Comparison of ENCODE assay signal across 23 cellular contexts in the genomic region with DNA sequence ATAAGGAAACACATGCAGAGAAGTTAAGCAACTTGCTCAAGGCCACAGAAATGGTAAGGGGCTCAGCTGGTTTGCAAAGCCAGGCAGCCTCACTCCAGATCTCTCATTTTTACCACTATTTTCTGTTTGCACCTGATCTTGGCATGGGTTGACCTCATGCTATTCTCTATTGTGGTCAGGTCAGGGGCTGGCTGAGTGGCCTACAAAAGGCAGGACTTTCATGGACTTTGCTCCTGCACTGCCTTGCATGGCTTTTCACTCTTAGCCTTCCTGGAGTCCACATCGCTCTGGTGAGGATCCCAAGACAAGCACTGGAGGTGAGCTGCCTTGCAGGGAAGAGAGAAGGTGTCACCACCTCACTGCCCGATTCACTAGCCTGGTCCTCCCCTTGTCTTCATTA. TPM values are rescaled to one million over a fixed set of nuclear protein-coding genes. Genes with fewer than 3 reads are reported as not detected.
"Had no signal": no experiment of that assay in that cellular context is flagged by ENCODE, and none has a peak within 500 bp of the region (broad histone marks: within the 10 kb centered on the region; RNA-seq: fewer than 3 reads in every experiment).

No MANE protein-coding gene starts in this region.

- H3K9me3 ChIP-seq: SJSA1 had no signal

- H3K4me1 ChIP-seq: SJSA1 had no signal

- ATAC-seq: activated T-cell treated with anti-CD3 and anti-CD28 coated beads, Interleukin-2, amount 50 U/mL, for 4 hours; PC-3; WTC11 had no signal

- H3K9me3 Mint-ChIP-seq: activated CD4-positive, alpha-beta T cell treated with anti-CD3 and anti-CD28 coated beads, Interleukin-2, amount 10 ng/mL, durations not matched to agents 24 days and 14 days; activated naive CD4-positive, alpha-beta T cell treated with anti-CD3 and anti-CD28 coated beads, Interleukin-2, amount 10 ng/mL, durations not matched to agents 7 days and 5 days; activated naive CD8-positive, alpha-beta T cell treated with anti-CD3 and anti-CD28 coated beads for 36 hours; activated T-cell treated with anti-CD3 and anti-CD28 coated beads, Interleukin-2, amount 50 U/mL, for 4 hours; T-helper 1 cell treated with Interleukin-12 subunit alpha and Interleukin-12 subunit beta and Interleukin-4 antibody, amounts not matched to agents 30 μg/mL and 1 μg/mL, for 36 hours; WTC11 had no signal

- H3K36me3 Mint-ChIP-seq: activated naive CD4-positive, alpha-beta T cell treated with anti-CD3 and anti-CD28 coated beads, Interleukin-2, amount 10 ng/mL, durations not matched to agents 7 days and 5 days; activated naive CD8-positive, alpha-beta T cell treated with anti-CD3 and anti-CD28 coated beads for 36 hours; WTC11 had no signal

- H3K4me3 ChIP-seq: cardiac muscle cell, SJSA1 had no signal

- H3K36me3 ChIP-seq: brain microvascular endothelial cell, cardiac muscle cell, SJSA1 had no signal

- H3K27ac ChIP-seq: brain microvascular endothelial cell, cardiac muscle cell, SJSA1 had no signal

- H3K27me3 ChIP-seq: brain microvascular endothelial cell, cardiac muscle cell had no signal

- H3K4me3 Mint-ChIP-seq: activated CD4-positive, alpha-beta T cell treated with anti-CD3 and anti-CD28 coated beads, Interleukin-2, amount 10 ng/mL, durations not matched to agents 24 days and 14 days; activated naive CD4-positive, alpha-beta T cell treated with anti-CD3 and anti-CD28 coated beads, Interleukin-2, amount 10 ng/mL, durations not matched to agents 7 days and 5 days; activated naive CD8-positive, alpha-beta T cell treated with anti-CD3 and anti-CD28 coated beads for 36 hours; activated T-cell treated with anti-CD3 and anti-CD28 coated beads, Interleukin-2, amount 50 U/mL, for 4 hours; T-helper 1 cell treated with Interleukin-12 subunit alpha and Interleukin-12 subunit beta and Interleukin-4 antibody, amounts not matched to agents 30 μg/mL and 1 μg/mL, for 36 hours; WTC11 had no signal

- H3K27ac Mint-ChIP-seq: activated CD4-positive, alpha-beta T cell treated with anti-CD3 and anti-CD28 coated beads, Interleukin-2, amount 10 ng/mL, durations not matched to agents 24 days and 14 days; activated naive CD4-positive, alpha-beta T cell treated with anti-CD3 and anti-CD28 coated beads, Interleukin-2, amount 10 ng/mL, durations not matched to agents 7 days and 5 days; activated naive CD8-positive, alpha-beta T cell treated with anti-CD3 and anti-CD28 coated beads for 36 hours; T-helper 1 cell treated with Interleukin-12 subunit alpha and Interleukin-12 subunit beta and Interleukin-4 antibody, amounts not matched to agents 30 μg/mL and 1 μg/mL, for 36 hours; WTC11 had no signal

- DNase-seq: activated CD4-positive, alpha-beta T cell treated with anti-CD3 and anti-CD28 coated beads for 1 hour; activated CD4-positive, alpha-beta T cell treated with anti-CD3 and anti-CD28 coated beads, Interleukin-2, amount 10 ng/mL, durations not matched to agents 24 days and 14 days; activated CD4-positive, alpha-beta T cell treated with anti-CD3 and anti-CD28 coated beads, Interleukin-2, amount 50 U/mL, for 48 hours; activated CD8-positive, alpha-beta memory T cell treated with anti-CD3 and anti-CD28 coated beads for 24 hours; activated gamma-delta T cell treated with Interleukin-2 at 50 U/mL for 16 hours; activated naive CD4-positive, alpha-beta T cell treated with anti-CD3 and anti-CD28 coated beads, Interleukin-2, amount 10 ng/mL, durations not matched to agents 7 days and 5 days; activated naive CD8-positive, alpha-beta T cell treated with anti-CD3 and anti-CD28 coated beads for 36 hours; activated T-cell treated with anti-CD3 and anti-CD28 coated beads, Interleukin-2, amount 50 U/mL, for 4 hours; brain microvascular endothelial cell; MM.1S; NCI-H1105; NCI-H1436; NCI-H187 treated with DMSO at 0.1 percent for 48 hours; NCI-H2081 treated with DMSO at 0.1 percent for 48 hours; NCI-H446; NCI-H524; PC-3; SHP77; T-helper 9 cell had no signal

- H3K4me1 Mint-ChIP-seq: activated CD4-positive, alpha-beta T cell treated with anti-CD3 and anti-CD28 coated beads, Interleukin-2, amount 10 ng/mL, durations not matched to agents 24 days and 14 days; activated naive CD4-positive, alpha-beta T cell treated with anti-CD3 and anti-CD28 coated beads, Interleukin-2, amount 10 ng/mL, durations not matched to agents 7 days and 5 days; activated naive CD8-positive, alpha-beta T cell treated with anti-CD3 and anti-CD28 coated beads for 36 hours had no signal

RNA-seq across cellular contexts. Expression of a gene that starts 56.8 kb away (rescaled TPM):
- total RNA-seq: activated T-cell treated with anti-CD3 and anti-CD28 coated beads, Interleukin-2, amount 50 U/mL, for 4 hours; PC-3; SJSA1 had no signal
